In genomic region chr10:67140641-67141040, GRCh38 we compare ENCODE assay signal across 1 cellular context.
TF ChIP-seq lines count a peak whose summit lies in the region.

No MANE protein-coding gene starts in this region.

TF ChIP-seq in GM23338, 12 proteins besides CTCF, POLR2A, EP300 and RAD21 (continued from another document):
- TF ChIP-seq ZNF462 (CRISPR knock-in tag; IDR thresholded peaks at IDR 0.05) (peak; percentile 52; the same call in 1 of the 2 replicates), ZNF114 (CRISPR knock-in tag; IDR thresholded peaks at IDR 0.05) (no peak)
